ENCODE assay signal across 22 cellular contexts in the genomic region with DNA sequence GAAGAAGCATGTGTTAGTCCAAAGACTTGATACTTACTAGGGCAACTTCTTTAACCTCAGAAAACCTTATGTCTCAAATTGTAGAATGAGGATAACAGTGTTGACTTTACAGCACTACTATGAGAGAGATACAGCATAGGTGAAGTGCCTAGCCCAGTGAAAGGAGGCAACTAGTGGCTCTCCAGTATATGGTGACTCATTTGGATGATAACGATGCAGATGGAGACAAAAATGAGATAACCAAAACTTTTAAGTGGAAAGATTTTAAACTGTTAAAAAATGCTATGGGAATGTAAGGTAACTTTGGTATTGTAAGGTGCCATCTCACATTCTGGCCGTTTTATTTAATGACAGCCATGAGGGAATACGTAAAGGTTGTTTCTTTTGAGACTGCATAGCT. TPM values are rescaled to one million over a fixed set of nuclear protein-coding genes. Genes with fewer than 3 reads are reported as not detected.
A peak's percentile ranks its signal among the peaks of the same experiment; 100 is the strongest.
DNase-seq lines count a peak whose midpoint lies in the region; ATAC-seq, FAIRE-seq and TF ChIP-seq lines count a peak whose summit lies in the region.
"Had no signal": no experiment of that assay in that cellular context is flagged by ENCODE, and none has a peak within 500 bp of the region (broad histone marks: within the 10 kb centered on the region; RNA-seq: fewer than 3 reads in every experiment).

No MANE protein-coding gene starts in this region.

- H3K36me3 Mint-ChIP-seq in type B pancreatic cell: peaks cover 18% of the 10 kb centered on the region
- H3K36me3 Mint-ChIP-seq in activated CD8-positive, alpha-beta T cell treated with anti-CD3 and anti-CD28 coated beads for 36 hours (ENCODE audit: low read depth): peaks cover 4% of the 10 kb centered on the region

- H3K27ac ChIP-seq in DOHH2 (ENCODE audit: low read depth, low read length) (no peak overlapping the region), HUES6 (ENCODE audit: low read depth, low read length) (no peak overlapping the region), H1 (ENCODE audit: low read depth, low read length) (no peak overlapping the region), iPS-18a (ENCODE audit: low read length) (no peak overlapping the region)

- H3K9ac ChIP-seq in HUES6 (ENCODE audit: low read length) (peak overlapping the region; percentile 94), H1 (replicated peaks in 1 of 4; ENCODE audit: extremely low read depth in 1 of 4, low read depth in 3 of 4, low read length in 3 of 4) (peak overlapping the region in 2 of 4 experiments; percentile 25 to 93; a peak in 3 of 7 replicates), iPS-18a (ENCODE audit: low read length) (peak overlapping the region; percentile 81)

- no peak overlapping the region for H3K56ac ChIP-seq in H1 (replicated peaks; ENCODE audit: insufficient read length, low read depth, low read length)

- CTCF ChIA-PET in H1 (lab: Charles Lee; ENCODE audit: partially characterized antibody): interaction anchor here (1.3 to 3.1 kb wide), 3 partner anchors 27 to 91 kb away, joined by 3 to 11 read pairs (median 7); no protein-coding TSS in a partner anchor
- CTCF ChIA-PET in activated CD8-positive, alpha-beta T cell treated with anti-CD3 and anti-CD28 coated beads for 36 hours (lab: Charles Lee): interaction anchor here (1.1 to 8.8 kb wide), 6 partner anchors 27 to 132 kb away, joined by 3 to 64 read pairs (median 8); a partner anchor contains a TSS

- H3K4me1 Mint-ChIP-seq in type B pancreatic cell (ENCODE audit: unreplicated experiment): peaks cover 6% of the 10 kb centered on the region
- peaks cover 9% of the 10 kb centered on the region for H3K4me1 Mint-ChIP-seq in activated CD8-positive, alpha-beta T cell treated with anti-CD3 and anti-CD28 coated beads for 36 hours (ENCODE audit: low read depth)

- no peaks in the 10 kb centered on the region for H3K27me3 Mint-ChIP-seq in type B pancreatic cell
- H3K27me3 Mint-ChIP-seq in activated CD8-positive, alpha-beta T cell treated with anti-CD3 and anti-CD28 coated beads for 36 hours: no peaks in the 10 kb centered on the region

- no peak overlapping the region for H2BK15ac ChIP-seq in H1 (ENCODE audit: low read length)

- no peak for ATAC-seq in activated CD8-positive, alpha-beta T cell treated with anti-CD3 and anti-CD28 coated beads for 36 hours
- ATAC-seq: CD8-positive, alpha-beta T cell; GM12878; Panc1; SK-N-SH treated with all-trans-retinoic acid at 6 μM for 48 hours had no signal

- no peaks in the 10 kb centered on the region for H4K20me1 ChIP-seq in DOHH2 (ENCODE audit: control insufficient read depth, insufficient read depth, low read depth, low read length)
- peaks cover 15 to 22% of the 10 kb centered on the region in 2 experiments for H4K20me1 ChIP-seq in H1 (replicated peaks in 1 of 2; ENCODE audit: control insufficient read depth in 1 of 2, insufficient read depth in 2 of 2, low read length in 2 of 2)

- H3K4me1 ChIP-seq in DOHH2 (ENCODE audit: control insufficient read depth, low read length): peaks cover 36% of the 10 kb centered on the region
- peaks cover 21% of the 10 kb centered on the region for H3K4me1 ChIP-seq in HUES6 (ENCODE audit: control insufficient read depth, insufficient read depth, low read length)
- peaks cover 0 to 20% (median 4%) of the 10 kb centered on the region in 4 experiments; a peak in 2 of 7 replicates for H3K4me1 ChIP-seq in H1 (replicated peaks in 1 of 4; ENCODE audit: control insufficient read depth in 3 of 4, insufficient read depth in 4 of 4, low read length in 3 of 4)
- H3K4me1 ChIP-seq in iPS-18a (ENCODE audit: control insufficient read depth, low read depth, low read length): peaks cover 22% of the 10 kb centered on the region

- peaks cover 9% of the 10 kb centered on the region for H3K23me2 ChIP-seq in H1 (ENCODE audit: low read depth, low read length)

- H2BK120ac ChIP-seq in H1 (replicated peaks; ENCODE audit: low read depth, low read length): no peak overlapping the region

- TF ChIP-seq RAD21 in H1 (IDR thresholded peaks at IDR 0.05 in 1 of 2, conservative IDR thresholded peaks at IDR 0.05 in 1 of 2; ENCODE audit: low read depth in 2 of 2, low read length in 2 of 2): no peak

- intact Hi-C loops in activated CD8-positive, alpha-beta T cell treated with anti-CD3 and anti-CD28 coated beads for 36 hours (cut with micrococcal nuclease): no loop called here

- H3K79me2 ChIP-seq in DOHH2 (ENCODE audit: control insufficient read depth, low read length): peaks cover 26% of the 10 kb centered on the region
- H3K79me2 ChIP-seq in H1 (ENCODE audit: control insufficient read depth in 1 of 2, insufficient read depth in 2 of 2, low read length in 2 of 2): peaks cover 34 to 74% of the 10 kb centered on the region in 2 experiments

- peak overlapping the region; percentile 80; the same call in 1 of the 2 replicates for H3K4me2 ChIP-seq in DOHH2 (ENCODE audit: low read length)
- H3K4me2 ChIP-seq in H1 (ENCODE audit: insufficient read depth in 1 of 2, low read depth in 2 of 2, low read length in 2 of 2): peak overlapping the region; percentile 76 to 92

- H3K27me3 ChIP-seq in DOHH2 (ENCODE audit: control insufficient read depth, low read length) (no peaks in the 10 kb centered on the region), HUES6 (ENCODE audit: control insufficient read depth, insufficient read depth, low read length) (no peaks in the 10 kb centered on the region), H1 (replicated peaks in 1 of 4; ENCODE audit: control insufficient read depth in 3 of 4, extremely low read depth in 1 of 4, insufficient read depth in 3 of 4, low read length in 3 of 4) (no peaks in the 10 kb centered on the region), iPS-18a (ENCODE audit: control insufficient read depth, insufficient read depth, low read length) (no peaks in the 10 kb centered on the region)

- H2AFZ ChIP-seq in H1 (ENCODE audit: low read length): no peak overlapping the region

- H3K9me3 ChIP-seq in DOHH2 (ENCODE audit: control insufficient read depth, insufficient read depth, low read length): no peaks in the 10 kb centered on the region
- H3K9me3 ChIP-seq in HUES6 (ENCODE audit: control insufficient read depth, insufficient read depth, low read depth, low read length): no peaks in the 10 kb centered on the region
- H3K9me3 ChIP-seq in H1 (ENCODE audit: insufficient read depth in 2 of 2, low read depth in 1 of 2, low read length in 1 of 2): no peaks in the 10 kb centered on the region
- H3K9me3 ChIP-seq in iPS-18a (ENCODE audit: control insufficient read depth, low read depth, low read length): no peaks in the 10 kb centered on the region

- WGBS in H1 (ENCODE audit: extremely low coverage in 1 of 2, insufficient coverage in 1 of 2, insufficient read length in 1 of 2, insufficient replicate concordance in 2 of 2, low coverage in 1 of 2, low lambda C conversion rate in 2 of 2, missing lambda C conversion rate in 1 of 2), 2 experiments: 65% methylated on average over 3 of the region's 3 CpGs; no CpG with 5 or more reads in 1 of the 2 experiments

- no peak for FAIRE-seq in H1 (lab: Jason Lieb, UNC)
- FAIRE-seq: GM12878 had no signal

- no peak overlapping the region for H4K91ac ChIP-seq in H1 (replicated peaks; ENCODE audit: insufficient read length, low read length)

- no peak overlapping the region for H3K27ac Mint-ChIP-seq in type B pancreatic cell
- H3K27ac Mint-ChIP-seq in activated CD8-positive, alpha-beta T cell treated with anti-CD3 and anti-CD28 coated beads for 36 hours: no peak overlapping the region
- H3K27ac Mint-ChIP-seq: CD8-positive, alpha-beta T cell had no signal

- no peak overlapping the region for H3K18ac ChIP-seq in H1 (ENCODE audit: extremely low read depth, low read length)

- no peak overlapping the region for H4K8ac ChIP-seq in H1 (ENCODE audit: extremely low read depth, insufficient read depth, low read length)

- DNase-seq in H1 (ENCODE audit: low read depth in 1 of 2, low spot score in 2 of 2): no peak
- no peak for DNase-seq in type B pancreatic cell (ENCODE audit: extremely low spot score, unreplicated experiment)
- no peak for DNase-seq in EL
- DNase-seq in activated naive CD4-positive, alpha-beta T cell (lab: John Stamatoyannopoulos, UW): no peak
- no peak for DNase-seq in activated CD8-positive, alpha-beta T cell treated with anti-CD3 and anti-CD28 coated beads for 36 hours
- DNase-seq: 8988T; AML-193; C1 segment of cervical spinal cord; CD8-positive, alpha-beta T cell; KG1; NCI-H1105; NCI-H2029 treated with DMSO at 0.1 percent for 48 hours; NCI-H226; NCI-H510A treated with DMSO at 0.1 percent for 48 hours; NCI-H748 treated with DMSO at 0.1 percent for 48 hours; SIG-M5 had no signal

- no peaks in the 10 kb centered on the region for H3K9me2 ChIP-seq in DOHH2 (replicated peaks; ENCODE audit: control insufficient read depth, low read length)

- H2BK5ac ChIP-seq in H1 (ENCODE audit: low read depth, low read length): no peak overlapping the region

- H3K4me3 Mint-ChIP-seq in type B pancreatic cell: no peak overlapping the region
- no peak overlapping the region for H3K4me3 Mint-ChIP-seq in activated CD8-positive, alpha-beta T cell treated with anti-CD3 and anti-CD28 coated beads for 36 hours
- H3K4me3 Mint-ChIP-seq: CD8-positive, alpha-beta T cell had no signal

- no peak overlapping the region for H3K4ac ChIP-seq in H1 (replicated peaks; ENCODE audit: insufficient read length, low read depth, low read length)

- peak overlapping the region; percentile 35 for H4K5ac ChIP-seq in H1 (ENCODE audit: insufficient read length, low read depth, low read length)

- H2AK5ac ChIP-seq in H1 (ENCODE audit: low read depth, low read length): no peak overlapping the region

- no peak for TF ChIP-seq EP300 in H1 (IDR thresholded peaks at IDR 0.05; ENCODE audit: borderline replicate concordance in 1 of 2, low read depth in 2 of 2, low read length in 2 of 2)

- POLR2A ChIA-PET in H1 (lab: Charles Lee; ENCODE audit: partially characterized antibody): interaction anchor here (1.0 to 18.7 kb wide), 5 partner anchors 12 to 121 kb away, joined by 3 to 438 read pairs (median 3); a partner anchor contains a TSS
- POLR2A ChIA-PET in activated CD8-positive, alpha-beta T cell treated with anti-CD3 and anti-CD28 coated beads for 36 hours (lab: Charles Lee): interaction anchor here (0.7 to 1.5 kb wide), 2 partner anchors 30 to 133 kb away, joined by 3 read pairs; no protein-coding TSS in a partner anchor

- H3F3A ChIP-seq in DOHH2 (ENCODE audit: control insufficient read depth, insufficient read depth): peaks cover 19% of the 10 kb centered on the region

- TF ChIP-seq POLR2A in H1 (IDR thresholded peaks at IDR 0.05; ENCODE audit: control extremely low read depth in 1 of 2, low read depth in 2 of 2, low read length in 2 of 2): no peak

- no peak overlapping the region for H3K23ac ChIP-seq in H1 (ENCODE audit: insufficient read length)

- H2BK20ac ChIP-seq in H1 (ENCODE audit: low read length): no peak overlapping the region

- H2BK12ac ChIP-seq in H1 (ENCODE audit: low read depth, low read length): no peak overlapping the region

- H3K14ac ChIP-seq in H1 (ENCODE audit: insufficient read length): no peak overlapping the region

- H3K4me3 ChIP-seq in DOHH2 (ENCODE audit: low read length) (no peak overlapping the region), HUES6 (ENCODE audit: low read depth, low read length) (peak overlapping the region; percentile 98), H1 (ENCODE audit: extremely low read depth in 1 of 4, insufficient read depth in 2 of 4, low read depth in 3 of 4, low read length in 4 of 4) (peak overlapping the region; percentile 91 to 99 (median 98)), iPS-18a (ENCODE audit: low read length) (peak overlapping the region; percentile 81)
- H3K4me3 ChIP-seq: GM12878 had no signal

- H3K79me1 ChIP-seq in H1 (ENCODE audit: low read depth, low read length): 0 out of 2 replicates have a peak, but pooled peaks cover 2% of the 10 kb centered on the region

- H3K9me3 Mint-ChIP-seq in type B pancreatic cell: no peaks in the 10 kb centered on the region
- no peaks in the 10 kb centered on the region for H3K9me3 Mint-ChIP-seq in activated CD8-positive, alpha-beta T cell treated with anti-CD3 and anti-CD28 coated beads for 36 hours
- H3K9me3 Mint-ChIP-seq: CD8-positive, alpha-beta T cell had no signal

- H3K36me3 ChIP-seq in DOHH2 (ENCODE audit: control insufficient read depth, low read length) (peaks cover 13% of the 10 kb centered on the region), HUES6 (ENCODE audit: control insufficient read depth, insufficient read depth, low read length) (peaks cover 58% of the 10 kb centered on the region), H1 (ENCODE audit: control insufficient read depth in 2 of 4, insufficient read depth in 4 of 4, low read length in 3 of 4) (peaks cover 16 to 62% (median 37%) of the 10 kb centered on the region in 4 experiments), iPS-18a (ENCODE audit: control insufficient read depth, low read depth, low read length) (peaks cover 49% of the 10 kb centered on the region)

- TF ChIP-seq CTCF in DOHH2 (IDR thresholded peaks at IDR 0.05; ENCODE audit: low read depth, low read length, poor library complexity, severe bottlenecking) (no peak), H1 (IDR thresholded peaks at IDR 0.05; ENCODE audit: control extremely low read depth in 1 of 3, insufficient read depth in 1 of 3, low read depth in 1 of 3, low read length in 3 of 3) (no peak), type B pancreatic cell (conservative IDR thresholded peaks at IDR 0.05) (no peak)
- no peak for TF ChIP-seq CTCF in activated CD8-positive, alpha-beta T cell treated with anti-CD3 and anti-CD28 coated beads for 36 hours (IDR thresholded peaks at IDR 0.05)

RNA-seq across cellular contexts. Expression of a gene that starts 2.7 kb away (rescaled TPM):
- total RNA-seq in H1 (2021; fragmentation: NEBNext Ultra II Directional; extraction: Animal tissue kit (Norgen Biotek cat#: 25700)): 895 and 934 TPM in 2 replicates
- polyA plus RNA-seq in H1 (2011; rRNA removed): 1,655 and 1,966 TPM in 2 replicates
- 1,167 TPM for polyA plus RNA-seq in H1 (2011; cell fraction: cytosol; rRNA removed)
- 4,031 TPM for polyA plus RNA-seq in H1 (2011; cell fraction: nucleus; rRNA removed)
- polyA plus RNA-seq in H1 (2012, experiment 1 of 2): 523 to 757 TPM (median 649 TPM) in 4 replicates
- polyA plus RNA-seq in H1 (2012, experiment 2 of 2): 232 TPM
- 1,106 TPM for polyA plus RNA-seq in H1 (2013, experiment 1 of 2)
- 1,034 TPM for polyA plus RNA-seq in H1 (2013, experiment 2 of 2)
- 658 and 938 TPM in 2 replicates for polyA minus RNA-seq in H1 (2011; rRNA and poly(A)+ RNA removed)
- 651 TPM for polyA minus RNA-seq in H1 (2011; cell fraction: cytosol; rRNA and poly(A)+ RNA removed)
- polyA minus RNA-seq in H1 (2011; cell fraction: nucleus; rRNA and poly(A)+ RNA removed): 450 TPM
- total RNA-seq in type B pancreatic cell (ENCODE audit: low replicate concordance): 80.8 and 107 TPM in 2 replicates
- 10 to 100 TPM; 20.3 to 21.6 TPM for total RNA-seq in activated CD8-positive, alpha-beta T cell treated with anti-CD3 and anti-CD28 coated beads for 36 hours

RNA-seq across cellular contexts. Expression of a gene that starts 32.4 kb away (rescaled TPM):
- total RNA-seq in H1 (2021; fragmentation: NEBNext Ultra II Directional; extraction: Animal tissue kit (Norgen Biotek cat#: 25700)): 106 and 115 TPM in 2 replicates
- 122 and 123 TPM in 2 replicates for polyA plus RNA-seq in H1 (2011; rRNA removed)
- 89.1 TPM for polyA plus RNA-seq in H1 (2011; cell fraction: cytosol; rRNA removed)
- polyA plus RNA-seq in H1 (2011; cell fraction: nucleus; rRNA removed): 78.4 TPM
- polyA plus RNA-seq in H1 (2012, experiment 1 of 2): 141 to 194 TPM (median 160 TPM) in 4 replicates
- polyA plus RNA-seq in H1 (2012, experiment 2 of 2): 69.2 TPM
- polyA plus RNA-seq in H1 (2013, experiment 1 of 2): 128 TPM
- polyA plus RNA-seq in H1 (2013, experiment 2 of 2): 150 TPM
- 223 and 232 TPM in 2 replicates for polyA minus RNA-seq in H1 (2011; rRNA and poly(A)+ RNA removed)
- polyA minus RNA-seq in H1 (2011; cell fraction: cytosol; rRNA and poly(A)+ RNA removed): 85.8 TPM
- polyA minus RNA-seq in H1 (2011; cell fraction: nucleus; rRNA and poly(A)+ RNA removed): 65.6 TPM
- 129 and 264 TPM in 2 replicates for total RNA-seq in type B pancreatic cell (ENCODE audit: low replicate concordance)
- 100 to 1,000 TPM; 199 to 206 TPM for total RNA-seq in activated CD8-positive, alpha-beta T cell treated with anti-CD3 and anti-CD28 coated beads for 36 hours
